Comparison of ENCODE assay signal across 1 cellular context in genomic region chr5:58462623-58463230, GRCh38.
TF ChIP-seq lines count a peak whose summit lies in the region.

No MANE protein-coding gene starts in this region.

TF ChIP-seq in HepG2, 621 proteins besides CTCF, POLR2A, EP300 and RAD21 (continued from another document):
- TF ChIP-seq ZNF3 (CRISPR knock-in tag; IDR thresholded peaks at IDR 0.05) (no peak), ZNF225 (CRISPR knock-in tag; IDR thresholded peaks at IDR 0.05) (no peak), ZNF556 (CRISPR knock-in tag; IDR thresholded peaks at IDR 0.05; ENCODE audit: borderline replicate concordance) (no peak), FOXP4 (CRISPR knock-in tag; IDR thresholded peaks at IDR 0.05) (no peak), ZNF138 (CRISPR knock-in tag; IDR thresholded peaks at IDR 0.05; ENCODE audit: low read depth) (no peak), CEBPZ (IDR thresholded peaks at IDR 0.05; ENCODE audit: low read length) (no peak), ATF2 (CRISPR knock-in tag; IDR thresholded peaks at IDR 0.05) (0 out of 2 replicates have a peak, but pooled peaks have one; percentile 8), MTF1 (CRISPR knock-in tag; IDR thresholded peaks at IDR 0.05) (no peak), PHF21A (CRISPR knock-in tag; IDR thresholded peaks at IDR 0.05) (no peak), MEF2D (CRISPR knock-in tag; IDR thresholded peaks at IDR 0.05) (no peak), NONO (IDR thresholded peaks at IDR 0.05) (no peak), NONO (CRISPR knock-in tag; conservative IDR thresholded peaks at IDR 0.05) (no peak), ZNF451 (CRISPR knock-in tag; IDR thresholded peaks at IDR 0.05) (no peak), NR2F1 (CRISPR knock-in tag; IDR thresholded peaks at IDR 0.05) (no peak), ZBTB44 (CRISPR knock-in tag; IDR thresholded peaks at IDR 0.05) (no peak), ZNF343 (CRISPR knock-in tag; IDR thresholded peaks at IDR 0.05) (no peak), TARDBP (CRISPR knock-in tag; IDR thresholded peaks at IDR 0.05) (no peak), ZNF749 (CRISPR knock-in tag; IDR thresholded peaks at IDR 0.05; ENCODE audit: borderline replicate concordance) (no peak), DMTF1 (CRISPR knock-in tag; IDR thresholded peaks at IDR 0.05) (no peak), ZNF605 (CRISPR knock-in tag; IDR thresholded peaks at IDR 0.05) (no peak), NCOR1 (IDR thresholded peaks at IDR 0.05; ENCODE audit: borderline replicate concordance, low read length) (no peak), ZFP90 (CRISPR knock-in tag; IDR thresholded peaks at IDR 0.05; ENCODE audit: borderline replicate concordance) (no peak), ZNF678 (CRISPR knock-in tag; IDR thresholded peaks at IDR 0.05) (no peak), PHB2 (IDR thresholded peaks at IDR 0.05; ENCODE audit: partially characterized antibody) (no peak), SMARCC2 (IDR thresholded peaks at IDR 0.05) (no peak), SMYD3 (CRISPR knock-in tag; IDR thresholded peaks at IDR 0.05) (0 out of 2 replicates have a peak, but pooled peaks have one; percentile 31), HMG20B (CRISPR knock-in tag; conservative IDR thresholded peaks at IDR 0.05) (no peak), ZNF777 (CRISPR knock-in tag; IDR thresholded peaks at IDR 0.05) (no peak), ZNF607 (CRISPR knock-in tag; IDR thresholded peaks at IDR 0.05; ENCODE audit: borderline replicate concordance) (no peak), ZNF710 (CRISPR knock-in tag; IDR thresholded peaks at IDR 0.05; ENCODE audit: borderline replicate concordance) (no peak), ZNF782 (CRISPR knock-in tag; IDR thresholded peaks at IDR 0.05; ENCODE audit: borderline replicate concordance) (no peak), ZNF33A (CRISPR knock-in tag; IDR thresholded peaks at IDR 0.05; ENCODE audit: borderline replicate concordance) (no peak), JARID2 (CRISPR knock-in tag; IDR thresholded peaks at IDR 0.05; ENCODE audit: insufficient replicate concordance) (no peak), HOXA7 (CRISPR knock-in tag; IDR thresholded peaks at IDR 0.05) (no peak), STAG1 (CRISPR knock-in tag; IDR thresholded peaks at IDR 0.05) (peak; percentile 87), NR2F2 (IDR thresholded peaks at IDR 0.05; ENCODE audit: borderline replicate concordance, low read depth) (no peak), HBP1 (CRISPR knock-in tag; IDR thresholded peaks at IDR 0.05; ENCODE audit: low read depth) (no peak), ZNF577 (CRISPR knock-in tag; IDR thresholded peaks at IDR 0.05; ENCODE audit: borderline replicate concordance, low read depth) (no peak), FOXO1 (CRISPR knock-in tag; IDR thresholded peaks at IDR 0.05) (no peak), FIP1L1 (IDR thresholded peaks at IDR 0.05; ENCODE audit: borderline replicate concordance, insufficient read depth, low read depth, low read length) (no peak)
